22 cellular contexts compared by ENCODE assay signal in genomic region chr5:11477786-11478185, GRCh38.
"Had no signal": no experiment of that assay in that cellular context is flagged by ENCODE, and none has a peak within 500 bp of the region (broad histone marks: within the 10 kb centered on the region; RNA-seq: fewer than 3 reads in every experiment).

No MANE protein-coding gene starts in this region.

- H3K27me3 ChIP-seq: esophagus squamous epithelium, gastroesophageal sphincter, right lobe of liver, tibial nerve had no signal

- H3K9me3 Mint-ChIP-seq: activated naive CD8-positive, alpha-beta T cell treated with anti-CD3 and anti-CD28 coated beads, Interleukin-2, amount 50 U/mL, for 24 hours; activated T-helper 1 cell treated with anti-CD3 and anti-CD28 coated beads, Interleukin-12 subunit alpha, Interleukin-12 subunit beta, Interleukin-2, Interleukin-4 antibody, amounts not matched to agents 30 ng/mL and 10 ng/mL and 1 ng/mL, durations not matched to agents 14 hours and 24 hours and 36 hours; endodermal cell; natural killer cell; T-helper 2 cell treated with Interferon-gamma antibody and Interleukin-4, amounts not matched to agents 5 μg/mL and 100 μg/mL, for 36 hours had no signal

- H3K36me3 Mint-ChIP-seq: natural killer cell; stimulated activated effector memory CD8-positive, alpha-beta T cell treated with anti-CD3 and anti-CD28 coated beads, Interleukin-12 subunit alpha, Interleukin-12 subunit beta, amount 100 ng/mL, for 72 hours had no signal

- H3K4me3 ChIP-seq: coronary artery, esophagus squamous epithelium, gastroesophageal sphincter, left ventricle myocardium inferior, right lobe of liver, tibial nerve had no signal

- ATAC-seq: activated CD8-positive, alpha-beta T cell treated with anti-CD3 and anti-CD28 coated beads, Interleukin-2, amount 10 ng/mL, durations not matched to agents 7 days and 5 days; activated naive CD8-positive, alpha-beta T cell treated with anti-CD3 and anti-CD28 coated beads, Interleukin-2, amount 50 U/mL, for 24 hours; gastroesophageal sphincter; natural killer cell; right lobe of liver; stimulated activated effector memory CD8-positive, alpha-beta T cell treated with anti-CD3 and anti-CD28 coated beads, Interleukin-12 subunit alpha, Interleukin-12 subunit beta, amount 100 ng/mL, for 72 hours; stimulated activated naive CD8-positive, alpha-beta T cell treated with anti-CD3 and anti-CD28 coated beads, Interleukin-15, amount 100 ng/mL, for 72 hours had no signal

- H3K4me1 ChIP-seq: esophagus squamous epithelium, gastroesophageal sphincter, left ventricle myocardium inferior, right lobe of liver, tibial nerve had no signal

- H3K4me3 Mint-ChIP-seq: activated CD8-positive, alpha-beta T cell treated with anti-CD3 and anti-CD28 coated beads, Interleukin-2, amount 10 ng/mL, durations not matched to agents 7 days and 5 days; activated naive CD8-positive, alpha-beta T cell treated with anti-CD3 and anti-CD28 coated beads, Interleukin-2, amount 50 U/mL, for 24 hours; activated T-helper 1 cell treated with anti-CD3 and anti-CD28 coated beads, Interleukin-12 subunit alpha, Interleukin-12 subunit beta, Interleukin-2, Interleukin-4 antibody, amounts not matched to agents 30 ng/mL and 10 ng/mL and 1 ng/mL, durations not matched to agents 14 hours and 24 hours and 36 hours; central memory CD8-positive, alpha-beta T cell; endodermal cell; natural killer cell; stimulated activated effector memory CD8-positive, alpha-beta T cell treated with anti-CD3 and anti-CD28 coated beads, Interleukin-12 subunit alpha, Interleukin-12 subunit beta, amount 100 ng/mL, for 72 hours; stimulated activated naive CD8-positive, alpha-beta T cell treated with anti-CD3 and anti-CD28 coated beads, Interleukin-15, amount 100 ng/mL, for 72 hours; T-helper 2 cell treated with Interferon-gamma antibody and Interleukin-4, amounts not matched to agents 5 μg/mL and 100 μg/mL, for 36 hours had no signal

- H3K4me1 Mint-ChIP-seq: activated naive CD8-positive, alpha-beta T cell treated with anti-CD3 and anti-CD28 coated beads, Interleukin-2, amount 50 U/mL, for 24 hours; central memory CD8-positive, alpha-beta T cell; endodermal cell; natural killer cell; stimulated activated effector memory CD8-positive, alpha-beta T cell treated with anti-CD3 and anti-CD28 coated beads, Interleukin-12 subunit alpha, Interleukin-12 subunit beta, amount 100 ng/mL, for 72 hours; stimulated activated naive CD8-positive, alpha-beta T cell treated with anti-CD3 and anti-CD28 coated beads, Interleukin-15, amount 100 ng/mL, for 72 hours had no signal

- H3K9me3 ChIP-seq: esophagus squamous epithelium, gastroesophageal sphincter, left ventricle myocardium inferior, right lobe of liver, tibial nerve had no signal

- DNase-seq: activated CD4-positive, alpha-beta T cell treated with anti-CD3 and anti-CD28 coated beads for 1 hour; activated CD4-positive, alpha-beta T cell treated with anti-CD3 and anti-CD28 coated beads, Interleukin-2, amount 50 U/mL, for 1 hour; activated CD8-positive, alpha-beta T cell treated with anti-CD3 and anti-CD28 coated beads, Interleukin-2, amount 10 ng/mL, durations not matched to agents 7 days and 5 days; activated gamma-delta T cell; activated naive CD4-positive, alpha-beta T cell treated with anti-CD3 and anti-CD28 coated beads, Interleukin-2, amount 50 U/mL, for 16 hours; activated naive CD8-positive, alpha-beta T cell treated with anti-CD3 and anti-CD28 coated beads, Interleukin-2, amount 50 U/mL, for 24 hours; endodermal cell; esophagus squamous epithelium; kidney; left ventricle myocardium inferior; natural killer cell; right lobe of liver; small intestine; stimulated activated CD4-positive, alpha-beta T cell treated with anti-CD3 and anti-CD28 coated beads, Interleukin-2, amount 100 ng/mL, for 24 hours; stimulated activated naive CD8-positive, alpha-beta T cell treated with anti-CD3 and anti-CD28 coated beads, Interleukin-15, amount 100 ng/mL, for 72 hours had no signal

- H3K27ac Mint-ChIP-seq: activated CD8-positive, alpha-beta T cell treated with anti-CD3 and anti-CD28 coated beads, Interleukin-2, amount 10 ng/mL, durations not matched to agents 7 days and 5 days; activated naive CD8-positive, alpha-beta T cell treated with anti-CD3 and anti-CD28 coated beads, Interleukin-2, amount 50 U/mL, for 24 hours; activated T-helper 1 cell treated with anti-CD3 and anti-CD28 coated beads, Interleukin-12 subunit alpha, Interleukin-12 subunit beta, Interleukin-2, Interleukin-4 antibody, amounts not matched to agents 30 ng/mL and 10 ng/mL and 1 ng/mL, durations not matched to agents 14 hours and 24 hours and 36 hours; endodermal cell; natural killer cell; stimulated activated effector memory CD8-positive, alpha-beta T cell treated with anti-CD3 and anti-CD28 coated beads, Interleukin-12 subunit alpha, Interleukin-12 subunit beta, amount 100 ng/mL, for 72 hours; stimulated activated naive CD8-positive, alpha-beta T cell treated with anti-CD3 and anti-CD28 coated beads, Interleukin-15, amount 100 ng/mL, for 72 hours; T-helper 2 cell treated with Interferon-gamma antibody and Interleukin-4, amounts not matched to agents 5 μg/mL and 100 μg/mL, for 36 hours had no signal

- H3K36me3 ChIP-seq: esophagus squamous epithelium, gastroesophageal sphincter, left ventricle myocardium inferior, right lobe of liver, tibial nerve had no signal

- H3K27ac ChIP-seq: coronary artery, esophagus squamous epithelium, gastroesophageal sphincter, left ventricle myocardium inferior, right lobe of liver, tibial nerve had no signal

- H3K27me3 Mint-ChIP-seq: central memory CD8-positive, alpha-beta T cell had no signal
